ENCODE assay signal across 25 cellular contexts in genomic region chr3:14459787-14460186, GRCh38. TPM values are rescaled to one million over a fixed set of nuclear protein-coding genes. Genes with fewer than 3 reads are reported as not detected.
DNase-seq lines count a peak whose midpoint lies in the region; ATAC-seq, FAIRE-seq and TF ChIP-seq lines count a peak whose summit lies in the region.
"Had no signal": no experiment of that assay in that cellular context is flagged by ENCODE, and none has a peak within 500 bp of the region (broad histone marks: within the 10 kb centered on the region; RNA-seq: fewer than 3 reads in every experiment).

No MANE protein-coding gene starts in this region.

- intact Hi-C loops in kidney (cut with DNase I): no loop called here
- intact Hi-C loops in upper lobe of right lung (cut with DNase I): loop anchor here (10.0 kb wide), 1 partner anchor 55 kb away; the partner anchor contains the start of gene SLC6A6

- H3K9me3 ChIP-seq in kidney (ENCODE audit: control insufficient read depth in 1 of 2, low read length in 2 of 2) (no peaks in the 10 kb centered on the region), upper lobe of right lung (no peaks in the 10 kb centered on the region)
- H3K9me3 ChIP-seq: esophagus squamous epithelium, gastroesophageal sphincter, SJSA1, transverse colon had no signal

- POLR2A ChIA-PET in T-cell (lab: Charles Lee): no interaction called here

- H3K27me3 Mint-ChIP-seq in activated T-cell treated with anti-CD3 and anti-CD28 coated beads, Interleukin-2, amount 50 U/mL, for 72 hours (ENCODE audit: low read depth): no peaks in the 10 kb centered on the region
- no peaks in the 10 kb centered on the region for H3K27me3 Mint-ChIP-seq in T-cell
- H3K27me3 Mint-ChIP-seq: activated CD8-positive, alpha-beta memory T cell treated with anti-CD3 and anti-CD28 coated beads, Interleukin-2, amount 10 ng/mL, durations not matched to agents 7 days and 5 days; stimulated activated naive CD8-positive, alpha-beta T cell treated with anti-CD3 and anti-CD28 coated beads, Interleukin-15, amount 100 ng/mL, for 72 hours had no signal

- no peak overlapping the region for H3K9ac ChIP-seq in kidney (ENCODE audit: low read length in 2 of 2)

- H3K27ac ChIP-seq in caudate nucleus (ENCODE audit: low read depth, low read length) (peak overlapping the region; percentile 18), substantia nigra (ENCODE audit: low read depth, low read length, poor library complexity, severe bottlenecking) (peak overlapping the region; percentile 66), kidney (ENCODE audit: low read depth in 2 of 2, low read length in 2 of 2) (no peak overlapping the region), upper lobe of right lung (no peak overlapping the region)
- H3K27ac ChIP-seq: SJSA1 had no signal

- FAIRE-seq in kidney (lab: Jason Lieb, UNC): no peak
- FAIRE-seq: bronchial epithelial cell, H1 had no signal

- H3K4me3 ChIP-seq in kidney (ENCODE audit: low read length in 2 of 2) (no peak overlapping the region), upper lobe of right lung (no peak overlapping the region)
- H3K4me3 ChIP-seq: coronary artery, esophagus squamous epithelium, gastroesophageal sphincter, SJSA1, transverse colon had no signal

- no peak overlapping the region for H3K4me3 Mint-ChIP-seq in activated T-cell treated with anti-CD3 and anti-CD28 coated beads, Interleukin-2, amount 50 U/mL, for 72 hours
- H3K4me3 Mint-ChIP-seq in T-cell: no peak overlapping the region
- H3K4me3 Mint-ChIP-seq: activated CD8-positive, alpha-beta memory T cell treated with anti-CD3 and anti-CD28 coated beads, Interleukin-2, amount 10 ng/mL, durations not matched to agents 7 days and 5 days; stimulated activated naive CD8-positive, alpha-beta T cell treated with anti-CD3 and anti-CD28 coated beads, Interleukin-15, amount 100 ng/mL, for 72 hours; T-helper 1 cell treated with Interleukin-12 subunit alpha and Interleukin-12 subunit beta and Interleukin-4 antibody, amounts not matched to agents 30 μg/mL and 1 μg/mL, for 36 hours had no signal

- no peak for ATAC-seq in activated T-cell treated with anti-CD3 and anti-CD28 coated beads, Interleukin-2, amount 50 U/mL, for 72 hours (replicated peaks in 1 of 2)
- ATAC-seq in T-cell (replicated peaks in 1 of 4) (no peak), upper lobe of right lung (no peak)
- ATAC-seq: activated CD8-positive, alpha-beta memory T cell treated with anti-CD3 and anti-CD28 coated beads, Interleukin-2, amount 10 ng/mL, durations not matched to agents 7 days and 5 days; stimulated activated naive CD8-positive, alpha-beta T cell treated with anti-CD3 and anti-CD28 coated beads, Interleukin-15, amount 100 ng/mL, for 72 hours had no signal

- DNase-seq in activated T-cell treated with anti-CD3 and anti-CD28 coated beads, Interleukin-2, amount 50 U/mL, for 72 hours: no peak
- no peak for DNase-seq in activated T-cell treated with anti-CD3 and anti-CD28 coated beads, Interleukin-2, amount 50 U/mL, for 1 hour
- DNase-seq in T-cell (no peak), caudate nucleus (lab: John Stamatoyannopoulos, UW) (no peak), substantia nigra (lab: John Stamatoyannopoulos, UW) (no peak), MV-4-11 (lab: John Stamatoyannopoulos, UW) (no peak), kidney (no peak), upper lobe of right lung (no peak)
- DNase-seq: activated CD8-positive, alpha-beta memory T cell treated with anti-CD3 and anti-CD28 coated beads, Interleukin-2, amount 10 ng/mL, durations not matched to agents 7 days and 5 days; activated effector memory CD4-positive, alpha-beta T cell treated with Interleukin-2 at 50 U/mL for 16 hours; COR-L47; DND-41; esophagus squamous epithelium; NCI-H1092; NCI-H187 treated with DMSO at 0.1 percent for 48 hours; NCI-H2227 treated with DMSO at 0.1 percent for 48 hours; NCI-H69; stimulated activated naive CD8-positive, alpha-beta T cell treated with anti-CD3 and anti-CD28 coated beads, Interleukin-15, amount 100 ng/mL, for 72 hours; transverse colon had no signal

- CTCF ChIA-PET in T-cell (lab: Charles Lee): no interaction called here

- H3K36me3 Mint-ChIP-seq in activated T-cell treated with anti-CD3 and anti-CD28 coated beads, Interleukin-2, amount 50 U/mL, for 72 hours (ENCODE audit: insufficient read depth in 2 of 2): peaks cover 1 to 2% of the 10 kb centered on the region in 2 donors
- H3K36me3 Mint-ChIP-seq in T-cell: peaks cover 36% of the 10 kb centered on the region

- TF ChIP-seq CTCF in kidney (IDR thresholded peaks at IDR 0.05; ENCODE audit: borderline replicate concordance, extremely low read depth, insufficient read depth) (no peak), upper lobe of right lung (IDR thresholded peaks at IDR 0.05) (no peak)

- H3K27ac Mint-ChIP-seq in activated T-cell treated with anti-CD3 and anti-CD28 coated beads, Interleukin-2, amount 50 U/mL, for 72 hours: peak overlapping the region; percentile 8
- peak overlapping the region; percentile 68 to 71 for H3K27ac Mint-ChIP-seq in T-cell
- H3K27ac Mint-ChIP-seq: T-helper 1 cell treated with Interleukin-12 subunit alpha and Interleukin-12 subunit beta and Interleukin-4 antibody, amounts not matched to agents 30 μg/mL and 1 μg/mL, for 36 hours had no signal

- H3K36me3 ChIP-seq in kidney (ENCODE audit: control insufficient read depth in 1 of 2, insufficient read depth in 2 of 2, low read length in 2 of 2) (peaks cover 6 to 25% of the 10 kb centered on the region in 2 donors), upper lobe of right lung (peaks cover 71% of the 10 kb centered on the region)
- H3K36me3 ChIP-seq: transverse colon had no signal

- no peaks in the 10 kb centered on the region for H3K9me3 Mint-ChIP-seq in activated T-cell treated with anti-CD3 and anti-CD28 coated beads, Interleukin-2, amount 50 U/mL, for 72 hours
- no peaks in the 10 kb centered on the region for H3K9me3 Mint-ChIP-seq in T-cell
- H3K9me3 Mint-ChIP-seq: stimulated activated naive CD8-positive, alpha-beta T cell treated with anti-CD3 and anti-CD28 coated beads, Interleukin-15, amount 100 ng/mL, for 72 hours; T-helper 1 cell treated with Interleukin-12 subunit alpha and Interleukin-12 subunit beta and Interleukin-4 antibody, amounts not matched to agents 30 μg/mL and 1 μg/mL, for 36 hours had no signal

- no peaks in the 10 kb centered on the region for H3K27me3 ChIP-seq in upper lobe of right lung
- H3K27me3 ChIP-seq: esophagus squamous epithelium, gastroesophageal sphincter, SJSA1, transverse colon had no signal

- H3K4me1 ChIP-seq in kidney (ENCODE audit: control insufficient read depth in 1 of 2, insufficient read depth in 1 of 2, low read depth in 1 of 2, low read length in 2 of 2): peaks cover 22 to 38% of the 10 kb centered on the region in 2 donors
- H3K4me1 ChIP-seq in upper lobe of right lung: peaks cover 16% of the 10 kb centered on the region

- peaks cover 25% of the 10 kb centered on the region for H3K4me1 Mint-ChIP-seq in activated T-cell treated with anti-CD3 and anti-CD28 coated beads, Interleukin-2, amount 50 U/mL, for 72 hours (ENCODE audit: low read depth)
- H3K4me1 Mint-ChIP-seq in T-cell: peaks cover 0 to 4% (median 0%) of the 10 kb centered on the region in 3 donors

RNA-seq across cellular contexts. Expression of gene SLC6A6, which starts 57.4 kb away (rescaled TPM):
- 10 to 100 TPM; 35.4 to 39.2 TPM for total RNA-seq in activated T-cell treated with anti-CD3 and anti-CD28 coated beads, Interleukin-2, amount 50 U/mL, for 72 hours
- 10 to 100 TPM; 49.3 to 72.5 (median 63.6) TPM for total RNA-seq in T-cell
- 64.0 TPM for total RNA-seq in kidney
- polyA plus RNA-seq in kidney (ENCODE audit: insufficient read depth, low read depth, low replicate concordance): 7.1 TPM
- 54.3 TPM for total RNA-seq in upper lobe of right lung

Comparison
In these comparisons a context has a peak if more than half of its experiments do, and no peak if none do; other contexts are left out.
1. H3K27ac ChIP-seq: peak in caudate nucleus (single experiment) and substantia nigra (single experiment); none in kidney (0 of 2) and upper lobe of right lung (single experiment).